8 cellular contexts compared by ENCODE assay signal in genomic region chr1:74197255-74197654, GRCh38. TPM values are rescaled to one million over a fixed set of nuclear protein-coding genes. Genes with fewer than 3 reads are reported as not detected.
A peak's percentile ranks its signal among the peaks of the same experiment; 100 is the strongest.
DNase-seq lines count a peak whose midpoint lies in the region; ATAC-seq and TF ChIP-seq lines count a peak whose summit lies in the region.

No MANE protein-coding gene starts in this region.

- peak overlapping the region; percentile 97 for H2AFZ ChIP-seq in MM.1S (ENCODE audit: low read length)

- peaks cover 4% of the 10 kb centered on the region for H3F3A ChIP-seq in MM.1S (ENCODE audit: insufficient read depth, low read length)

- peaks cover 19% of the 10 kb centered on the region for H3K36me3 Mint-ChIP-seq in effector memory CD8-positive, alpha-beta T cell (ENCODE audit: insufficient read depth)
- H3K36me3 Mint-ChIP-seq in progenitor cell of endocrine pancreas (ENCODE audit: insufficient read depth), result no peaks in the 10 kb centered on the region

- no peaks in the 10 kb centered on the region for H4K20me1 ChIP-seq in MM.1S (ENCODE audit: insufficient read depth, low read length)

- H3K9ac ChIP-seq in MM.1S (ENCODE audit: low read length), result peak overlapping the region; percentile 65

- no peaks in the 10 kb centered on the region for H3K27me3 ChIP-seq in MM.1S (replicated peaks; ENCODE audit: insufficient read depth, low read length)

- DNase-seq in MM.1S (no peak), progenitor cell of endocrine pancreas (ENCODE audit: low spot score, unreplicated experiment) (no peak), DMS 273 treated with DMSO at 0.1 percent for 48 hours (lab: John Stamatoyannopoulos, UW) (no peak), NAMALWA (ENCODE audit: low spot score) (no peak), LoVo (ENCODE audit: low spot score) (no peak)
- no peak for DNase-seq in effector memory CD8-positive, alpha-beta T cell

- H3K4me3 ChIP-seq in GM08714 (ENCODE audit: low read length) (peak overlapping the region; percentile 74), MM.1S (ENCODE audit: low read length) (peak overlapping the region; percentile 79)

- peaks cover 9 to 21% of the 10 kb centered on the region in 2 donors for H3K4me1 Mint-ChIP-seq in effector memory CD8-positive, alpha-beta T cell (ENCODE audit: low read depth in 2 of 2)
- peaks cover 11% of the 10 kb centered on the region for H3K4me1 Mint-ChIP-seq in progenitor cell of endocrine pancreas (ENCODE audit: low read depth)

- TF ChIP-seq CTCF in MM.1S (IDR thresholded peaks at IDR 0.05; ENCODE audit: low read length) (no peak), progenitor cell of endocrine pancreas (IDR thresholded peaks at IDR 0.05; ENCODE audit: unreplicated experiment) (no peak)

- H3K4me2 ChIP-seq in MM.1S (ENCODE audit: low read depth, low read length), result peak overlapping the region; percentile 77

- peak overlapping the region; percentile 65; the same call in 1 of the 2 replicates for H3K27ac ChIP-seq in MM.1S (ENCODE audit: low read length)

- H3K4me3 Mint-ChIP-seq in effector memory CD8-positive, alpha-beta T cell, result peak overlapping the region; percentile 91 to 97
- peak overlapping the region; percentile 87 for H3K4me3 Mint-ChIP-seq in progenitor cell of endocrine pancreas (ENCODE audit: low read depth)

- no peaks in the 10 kb centered on the region for H3K27me3 Mint-ChIP-seq in effector memory CD8-positive, alpha-beta T cell
- no peaks in the 10 kb centered on the region for H3K27me3 Mint-ChIP-seq in progenitor cell of endocrine pancreas

- H3K27ac Mint-ChIP-seq in effector memory CD8-positive, alpha-beta T cell, result peak overlapping the region; percentile 95 to 99
- H3K27ac Mint-ChIP-seq in progenitor cell of endocrine pancreas, result peak overlapping the region; percentile 95

- H3K9me3 Mint-ChIP-seq in effector memory CD8-positive, alpha-beta T cell, result no peaks in the 10 kb centered on the region
- H3K9me3 Mint-ChIP-seq in progenitor cell of endocrine pancreas (ENCODE audit: low read depth), result no peaks in the 10 kb centered on the region

- H3K9me2 ChIP-seq in MM.1S (replicated peaks; ENCODE audit: insufficient read depth, low read length), result no peaks in the 10 kb centered on the region

- no peaks in the 10 kb centered on the region for H3K36me3 ChIP-seq in MM.1S (replicated peaks; ENCODE audit: insufficient read depth, low read length)

- H3K9me3 ChIP-seq in MM.1S (replicated peaks; ENCODE audit: insufficient read depth, low read length), result no peaks in the 10 kb centered on the region

- ATAC-seq in effector memory CD8-positive, alpha-beta T cell (replicated peaks), result no peak
- ATAC-seq in GM18861 (IDR thresholded peaks at IDR 0.05; ENCODE audit: unreplicated experiment), result no peak

- peaks cover 4% of the 10 kb centered on the region; the same call in 1 of the 2 replicates for H3K4me1 ChIP-seq in MM.1S (ENCODE audit: low read length)

- no peaks in the 10 kb centered on the region for H3K79me2 ChIP-seq in MM.1S (ENCODE audit: low read length)

RNA-seq across cellular contexts. Expression of gene LRRIQ3, which starts 0.7 kb away (rescaled TPM):
- 1.0 and 1.4 TPM in 2 replicates for total RNA-seq in progenitor cell of endocrine pancreas

RNA-seq across cellular contexts. Expression of gene FPGT, which starts 0.8 kb away (rescaled TPM):
- total RNA-seq in progenitor cell of endocrine pancreas, result 7.8 and 16.2 TPM in 2 replicates

RNA-seq across cellular contexts. Expression of gene TNNI3K, which starts 37.9 kb away (rescaled TPM):
- total RNA-seq in progenitor cell of endocrine pancreas, result not detected in 2 replicates
